27 cellular contexts compared by ENCODE assay signal in the genomic region with DNA sequence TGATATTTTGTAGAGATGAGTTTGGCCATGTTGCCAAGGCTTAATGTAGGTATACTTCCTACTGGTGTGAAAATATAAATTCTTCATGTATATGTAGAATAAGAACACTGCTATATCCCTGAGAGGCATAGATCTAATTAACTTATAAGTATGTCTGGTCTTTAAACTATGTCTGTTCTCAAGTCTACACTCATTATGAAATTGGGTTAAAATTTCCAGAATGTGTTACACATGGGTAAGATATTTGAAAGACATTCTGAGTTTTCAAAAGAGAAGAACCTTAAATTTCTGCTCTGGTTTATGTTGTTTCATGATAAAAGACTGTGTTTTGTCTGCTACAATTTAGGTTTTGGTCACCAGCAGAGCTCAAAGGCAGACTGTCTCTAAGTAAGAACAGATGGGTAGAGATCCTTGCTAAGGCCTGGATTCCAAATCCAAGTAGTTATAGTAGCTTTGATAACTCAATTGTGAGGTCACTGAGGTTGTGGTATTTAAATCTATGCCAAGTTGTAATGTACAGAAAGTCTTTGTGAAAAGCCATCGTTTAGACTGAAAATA. TPM values are rescaled to one million over a fixed set of nuclear protein-coding genes. Genes with fewer than 3 reads are reported as not detected.
"Had no signal": no experiment of that assay in that cellular context is flagged by ENCODE, and none has a peak within 500 bp of the region (broad histone marks: within the 10 kb centered on the region; RNA-seq: fewer than 3 reads in every experiment).

No MANE protein-coding gene starts in this region.

- H3K4me3 ChIP-seq: breast epithelium, esophagus squamous epithelium, tibial nerve had no signal

- H3K9me3 ChIP-seq: breast epithelium, esophagus squamous epithelium, tibial nerve had no signal

- H3K27me3 ChIP-seq: breast epithelium had no signal

- H3K27ac ChIP-seq: breast epithelium, epithelial cell of prostate, esophagus squamous epithelium, tibial nerve had no signal

- DNase-seq: activated CD4-positive, alpha-beta T cell treated with anti-CD3 and anti-CD28 coated beads for 1 hour; activated CD4-positive, alpha-beta T cell treated with anti-CD3 and anti-CD28 coated beads, Interleukin-2, amount 10 ng/mL, durations not matched to agents 7 days and 5 days; activated CD8-positive, alpha-beta T cell treated with anti-CD3 and anti-CD28 coated beads for 36 hours; activated gamma-delta T cell treated with Interleukin-2 at 50 U/mL for 16 hours; activated naive CD4-positive, alpha-beta T cell treated with anti-CD3 and anti-CD28 coated beads, Interleukin-2, amount 50 U/mL, for 16 hours; activated T-cell treated with anti-CD3 and anti-CD28 coated beads, Interleukin-2, amount 50 U/mL, for 4 hours; amygdala; central memory CD4-positive, alpha-beta T cell; endodermal cell; esophagus squamous epithelium; head of caudate nucleus; hippocampal formation; left cardiac atrium; mammary epithelial cell; posterior cingulate gyrus; right cardiac atrium; stimulated activated CD4-positive, alpha-beta T cell treated with anti-CD3 and anti-CD28 coated beads, Interleukin-2, amount 100 ng/mL, for 48 hours; stimulated activated naive CD4-positive, alpha-beta T cell treated with Interleukin-2 at 50 U/mL for 16 hours had no signal

- H3K4me1 ChIP-seq: breast epithelium, esophagus squamous epithelium, tibial nerve had no signal

- H3K36me3 ChIP-seq: breast epithelium, esophagus squamous epithelium, tibial nerve had no signal

- ATAC-seq: activated CD8-positive, alpha-beta T cell treated with anti-CD3 and anti-CD28 coated beads for 36 hours; activated T-cell treated with anti-CD3 and anti-CD28 coated beads, Interleukin-2, amount 50 U/mL, for 4 hours; activated T-helper 17 cell treated with anti-CD3 and anti-CD28 coated beads, Interleukin-2, amount 50 U/mL, for 72 hours; left cardiac atrium; right cardiac atrium; WTC11 had no signal

RNA-seq across cellular contexts. Expression of a gene that starts 6.0 kb away (rescaled TPM):
- total RNA-seq: activated CD4-positive, alpha-beta T cell treated with anti-CD3 and anti-CD28 coated beads, Interleukin-2, amount 10 ng/mL, durations not matched to agents 7 days and 5 days; activated CD8-positive, alpha-beta T cell treated with anti-CD3 and anti-CD28 coated beads for 36 hours; activated T-cell treated with anti-CD3 and anti-CD28 coated beads, Interleukin-2, amount 50 U/mL, for 4 hours; esophagus squamous epithelium; left cardiac atrium; liver; mammary epithelial cell; osteoblast; right cardiac atrium; tibial nerve; ureter; WTC11 had no signal
- polyA plus RNA-seq: keratinocyte, mammary epithelial cell, right cardiac atrium had no signal
